In the genomic region with DNA sequence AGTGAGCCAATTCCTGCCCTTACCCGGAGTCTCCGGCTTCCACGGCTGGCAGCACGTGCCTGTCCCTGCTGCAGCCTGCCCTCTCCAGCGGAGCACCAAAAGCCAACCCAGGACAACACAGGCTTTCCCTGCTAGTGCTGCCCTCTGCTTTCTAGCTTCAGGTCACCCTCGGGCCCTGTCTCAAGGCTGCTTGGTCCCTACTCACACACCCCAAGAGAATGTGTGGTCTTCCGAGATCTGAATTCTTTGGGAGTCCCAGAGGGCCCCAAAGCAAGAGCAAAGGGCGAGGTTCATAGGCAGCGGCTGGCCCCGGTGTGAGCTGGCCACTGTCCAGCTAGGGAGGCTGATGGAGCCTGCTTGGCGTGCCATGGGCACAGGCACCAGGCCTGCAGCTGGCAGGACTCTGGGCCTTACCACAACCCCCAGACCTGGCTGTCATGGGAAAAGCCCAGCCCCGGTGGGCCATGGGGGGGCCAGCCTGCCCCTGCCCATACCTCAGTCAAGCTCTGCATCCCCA, we compare ENCODE assay signal across 17 cellular contexts. TPM values are rescaled to one million over a fixed set of nuclear protein-coding genes. Genes with fewer than 3 reads are reported as not detected.
A peak's percentile ranks its signal among the peaks of the same experiment; 100 is the strongest.
DNase-seq lines count a peak whose midpoint lies in the region; ATAC-seq, FAIRE-seq and TF ChIP-seq lines count a peak whose summit lies in the region.
"Had no signal": no experiment of that assay in that cellular context is flagged by ENCODE, and none has a peak within 500 bp of the region (broad histone marks: within the 10 kb centered on the region; RNA-seq: fewer than 3 reads in every experiment).

No MANE protein-coding gene starts in this region.

- H3K27me3 ChIP-seq in BLaER1 treated with 17β-estradiol and CSF1 and Interleukin-3, amounts not matched to agents 10 nM and 100 nM = peaks cover 0 to 8% (median 0%) of the 10 kb centered on the region in 11 experiments; a peak in 8 of 22 replicates
- H3K27me3 ChIP-seq in left ventricle myocardium inferior (ENCODE audit: low read depth) (no peaks in the 10 kb centered on the region), adrenal gland (no peaks in the 10 kb centered on the region)

- 74 to 85% (median 79%) methylated on average over 6 to 12 of the region's 12 CpGs for WGBS in adrenal gland, 4 donors

- no peak for ATAC-seq in GM19035 (IDR thresholded peaks at IDR 0.05; ENCODE audit: unreplicated experiment)
- ATAC-seq in GM19328 (IDR thresholded peaks at IDR 0.05; ENCODE audit: unreplicated experiment) = no peak
- ATAC-seq: activated naive CD8-positive, alpha-beta T cell treated with anti-CD3 and anti-CD28 coated beads, Interleukin-2, amount 50 U/mL, for 24 hours; naive thymus-derived CD8-positive, alpha-beta T cell; T-cell had no signal

- peaks cover 5% of the 10 kb centered on the region for H3K4me1 Mint-ChIP-seq in progenitor cell of endocrine pancreas (ENCODE audit: low read depth)

- H3K27ac Mint-ChIP-seq in progenitor cell of endocrine pancreas = no peak overlapping the region
- H3K27ac Mint-ChIP-seq: activated naive CD8-positive, alpha-beta T cell treated with anti-CD3 and anti-CD28 coated beads, Interleukin-2, amount 50 U/mL, for 24 hours; T-cell had no signal

- no peak overlapping the region for H3K27ac ChIP-seq in BLaER1 treated with 17β-estradiol and CSF1 and Interleukin-3, amounts not matched to agents 10 nM and 100 nM
- H3K27ac ChIP-seq in left ventricle myocardium inferior (replicated peaks) (peak overlapping the region; percentile 77), adrenal gland (no peak overlapping the region)
- H3K27ac ChIP-seq: epithelial cell of prostate had no signal

- peak overlapping the region in 6 of 11 experiments; percentile 15 to 36 (median 30); a peak in 9 of 22 replicates for H3K4me2 ChIP-seq in BLaER1 treated with 17β-estradiol and CSF1 and Interleukin-3, amounts not matched to agents 10 nM and 100 nM

- TF ChIP-seq POLR2A in GM12892 (IDR thresholded peaks at IDR 0.05; ENCODE audit: low read depth, low read length) (no peak), adrenal gland (IDR thresholded peaks at IDR 0.05) (no peak)

- no peaks in the 10 kb centered on the region for H3K9me3 Mint-ChIP-seq in progenitor cell of endocrine pancreas (ENCODE audit: low read depth)
- H3K9me3 Mint-ChIP-seq: activated naive CD8-positive, alpha-beta T cell treated with anti-CD3 and anti-CD28 coated beads, Interleukin-2, amount 50 U/mL, for 24 hours; naive thymus-derived CD8-positive, alpha-beta T cell; T-cell had no signal

- intact Hi-C loops in left ventricle myocardium inferior (cut with micrococcal nuclease) = no loop called here
- intact Hi-C loops in adrenal gland (cut with DNase I) = loop anchor here in 1 of 2 donors (10.0 kb wide), 2 partner anchors 319 to 429 kb away; no protein-coding TSS in a partner anchor

- peaks cover 14% of the 10 kb centered on the region for H3K27me3 Mint-ChIP-seq in progenitor cell of endocrine pancreas

- no peak overlapping the region for H3K9ac ChIP-seq in BLaER1 treated with 17β-estradiol and CSF1 and Interleukin-3, amounts not matched to agents 10 nM and 100 nM

- peaks cover under 1 to 4% (median 3%) of the 10 kb centered on the region in 11 experiments; a peak in 15 of 22 replicates for H3K9me3 ChIP-seq in BLaER1 treated with 17β-estradiol and CSF1 and Interleukin-3, amounts not matched to agents 10 nM and 100 nM (replicated peaks in 1 of 11)
- H3K9me3 ChIP-seq in left ventricle myocardium inferior (replicated peaks) = no peaks in the 10 kb centered on the region
- no peaks in the 10 kb centered on the region for H3K9me3 ChIP-seq in adrenal gland (replicated peaks in 1 of 3)

- H3K4me3 ChIP-seq in BLaER1 treated with 17β-estradiol and CSF1 and Interleukin-3, amounts not matched to agents 10 nM and 100 nM = no peak overlapping the region
- H3K4me3 ChIP-seq in left ventricle myocardium inferior (no peak overlapping the region), adrenal gland (no peak overlapping the region)

- H3K4me1 ChIP-seq in BLaER1 treated with 17β-estradiol and CSF1 and Interleukin-3, amounts not matched to agents 10 nM and 100 nM = peaks cover 9 to 49% (median 27%) of the 10 kb centered on the region in 10 experiments; a peak in 18 of 20 replicates
- H3K4me1 ChIP-seq in left ventricle myocardium inferior (peaks cover 33% of the 10 kb centered on the region), adrenal gland (replicated peaks in 1 of 2) (peaks cover 9 to 12% of the 10 kb centered on the region in 2 donors)

- no peaks in the 10 kb centered on the region for H3K36me3 ChIP-seq in BLaER1 treated with 17β-estradiol and CSF1 and Interleukin-3, amounts not matched to agents 10 nM and 100 nM
- H3K36me3 ChIP-seq in left ventricle myocardium inferior (no peaks in the 10 kb centered on the region), adrenal gland (replicated peaks in 1 of 2) (no peaks in the 10 kb centered on the region)

- no peak for FAIRE-seq in GM12892 (lab: Jason Lieb, UNC)

- DNase-seq in SHP77 treated with DMSO at 0.1 percent for 48 hours (lab: John Stamatoyannopoulos, UW) (peak; percentile 19), left ventricle myocardium inferior (peak; percentile 53), progenitor cell of endocrine pancreas (ENCODE audit: low spot score, unreplicated experiment) (peak; percentile 7), GM12892 (ENCODE audit: insufficient read length) (no peak), adrenal gland (no peak)
- DNase-seq: activated CD4-positive, CD25-positive, alpha-beta regulatory T cell treated with anti-CD3 and anti-CD28 coated beads, Interleukin-2, amount 50 U/mL, for 72 hours; activated naive CD8-positive, alpha-beta T cell treated with anti-CD3 and anti-CD28 coated beads, Interleukin-2, amount 50 U/mL, for 24 hours; activated T-cell treated with anti-CD3 and anti-CD28 coated beads, Interleukin-2, amount 50 U/mL, for 1 hour; DMS 273 treated with DMSO at 0.1 percent for 48 hours; HCEC 1CT; naive thymus-derived CD8-positive, alpha-beta T cell; NCI-H1417 had no signal

- TF ChIP-seq CTCF in left ventricle myocardium inferior (IDR thresholded peaks at IDR 0.05; ENCODE audit: borderline replicate concordance) = no peak
- TF ChIP-seq CTCF in progenitor cell of endocrine pancreas (IDR thresholded peaks at IDR 0.05; ENCODE audit: unreplicated experiment) = no peak
- TF ChIP-seq CTCF in adrenal gland (IDR thresholded peaks at IDR 0.05) = no peak

- no peaks in the 10 kb centered on the region for H3K36me3 Mint-ChIP-seq in progenitor cell of endocrine pancreas (ENCODE audit: insufficient read depth)
- H3K36me3 Mint-ChIP-seq: naive thymus-derived CD8-positive, alpha-beta T cell; T-cell had no signal

- no peak overlapping the region for H3K4me3 Mint-ChIP-seq in progenitor cell of endocrine pancreas (ENCODE audit: low read depth)
- H3K4me3 Mint-ChIP-seq: activated naive CD8-positive, alpha-beta T cell treated with anti-CD3 and anti-CD28 coated beads, Interleukin-2, amount 50 U/mL, for 24 hours; T-cell had no signal

- H4K20me1 ChIP-seq in BLaER1 treated with 17β-estradiol and CSF1 and Interleukin-3, amounts not matched to agents 10 nM and 100 nM = peaks cover 0 to 8% (median 0%) of the 10 kb centered on the region in 11 experiments; a peak in 2 of 22 replicates

RNA-seq across cellular contexts. Expression of gene HS6ST1, which starts 7.1 kb away (rescaled TPM):
- 26.7 TPM for total RNA-seq in left ventricle myocardium inferior
- total RNA-seq in progenitor cell of endocrine pancreas = 74.5 and 81.2 TPM in 2 replicates
- 3.3 TPM for polyA plus RNA-seq in GM12892 (2012; ENCODE audit: missing spikeins)
- 100 to 1,000 TPM in 6 of 8 donors, 10 to 100 TPM in 2; 74.5 to 262 (median 149) TPM for total RNA-seq in adrenal gland
- 10 to 100 TPM; 20.5 to 40.0 (median 35.1) TPM for polyA plus RNA-seq in adrenal gland

Comparison
In these comparisons a context has a peak if more than half of its experiments do, and no peak if none do; other contexts are left out.
1. DNase-seq: peak in SHP77 treated with DMSO at 0.1 percent for 48 hours (single experiment), left ventricle myocardium inferior (single experiment) and progenitor cell of endocrine pancreas (single experiment); none in GM12892 (single experiment) and adrenal gland (0 of 7).